27 cellular contexts compared by ENCODE assay signal in genomic region chr11:47278058-47278457, GRCh38.
"Had no signal": no experiment of that assay in that cellular context is flagged by ENCODE, and none has a peak within 500 bp of the region (broad histone marks: within the 10 kb centered on the region; RNA-seq: fewer than 3 reads in every experiment).

No MANE protein-coding gene starts in this region.

- H3K4me1 Mint-ChIP-seq: activated T-helper 17 cell treated with anti-CD3 and anti-CD28 coated beads, Interleukin-2, amount 50 U/mL, for 72 hours had no signal

- H3K27me3 Mint-ChIP-seq: activated CD4-positive, alpha-beta T cell treated with anti-CD3 and anti-CD28 coated beads for 36 hours; activated T-helper 17 cell treated with anti-CD3 and anti-CD28 coated beads, Interleukin-2, amount 50 U/mL, for 72 hours; central memory CD8-positive, alpha-beta T cell; dendritic cell treated with granulocyte-macrophage colony-stimulating factor and Interleukin-4, amounts not matched to agents 40 ng/mL and 50 ng/mL, for 4 days; naive B cell; progenitor cell of endocrine pancreas; stimulated activated naive CD8-positive, alpha-beta T cell treated with anti-CD3 and anti-CD28 coated beads, Interleukin-15, Interleukin-2, amounts not matched to agents 100 ng/mL and 50 ng/mL, for 24 hours had no signal

- ATAC-seq: activated CD4-positive, alpha-beta T cell treated with anti-CD3 and anti-CD28 coated beads for 36 hours; activated T-cell treated with anti-CD3 and anti-CD28 coated beads, Interleukin-2, amount 50 U/mL, for 4 hours; activated T-helper 17 cell treated with anti-CD3 and anti-CD28 coated beads, Interleukin-2, amount 50 U/mL, for 72 hours; foreskin keratinocyte; left lung; stimulated activated effector memory CD8-positive, alpha-beta T cell treated with anti-CD3 and anti-CD28 coated beads, Interleukin-12 subunit alpha, Interleukin-12 subunit beta, amount 100 ng/mL, for 72 hours had no signal

- H3K4me3 Mint-ChIP-seq: activated CD4-positive, alpha-beta T cell treated with anti-CD3 and anti-CD28 coated beads for 36 hours; activated T-cell treated with anti-CD3 and anti-CD28 coated beads, Interleukin-2, amount 50 U/mL, for 4 hours; activated T-helper 17 cell treated with anti-CD3 and anti-CD28 coated beads, Interleukin-2, amount 50 U/mL, for 72 hours; central memory CD8-positive, alpha-beta T cell; dendritic cell treated with granulocyte-macrophage colony-stimulating factor and Interleukin-4, amounts not matched to agents 40 ng/mL and 50 ng/mL, for 4 days; naive B cell; nephron progenitor cell; stimulated activated effector memory CD8-positive, alpha-beta T cell treated with anti-CD3 and anti-CD28 coated beads, Interleukin-12 subunit alpha, Interleukin-12 subunit beta, amount 100 ng/mL, for 72 hours; stimulated activated naive CD8-positive, alpha-beta T cell treated with anti-CD3 and anti-CD28 coated beads, Interleukin-15, Interleukin-2, amounts not matched to agents 100 ng/mL and 50 ng/mL, for 24 hours; T-helper 2 cell treated with Interferon-gamma antibody and Interleukin-4, amounts not matched to agents 5 μg/mL and 100 μg/mL, for 36 hours had no signal

- H3K9me3 ChIP-seq: breast epithelium, left lung, neutrophil, sigmoid colon, thoracic aorta had no signal

- H3K27ac ChIP-seq: breast epithelium, foreskin keratinocyte, neutrophil, thoracic aorta had no signal

- DNase-seq: activated CD4-positive, alpha-beta T cell treated with anti-CD3 and anti-CD28 coated beads for 36 hours; activated CD4-positive, alpha-beta T cell treated with anti-CD3 and anti-CD28 coated beads, Interleukin-2, amount 50 U/mL, for 4 hours; activated CD4-positive, CD25-positive, alpha-beta regulatory T cell; activated CD8-positive, alpha-beta memory T cell treated with anti-CD3 and anti-CD28 coated beads, Interleukin-2, amount 50 U/mL, for 4 hours; activated gamma-delta T cell treated with Interleukin-2 at 50 U/mL for 16 hours; activated naive CD4-positive, alpha-beta T cell treated with anti-CD3 and anti-CD28 coated beads, Interleukin-2, amount 50 U/mL, for 16 hours; activated T-cell treated with anti-CD3 and anti-CD28 coated beads, Interleukin-2, amount 50 U/mL, for 4 hours; foreskin keratinocyte; left lung; naive B cell; nephron progenitor cell; retina; small intestine; stimulated activated CD4-positive, alpha-beta T cell treated with anti-CD3 and anti-CD28 coated beads, Interleukin-4, amount 100 ng/mL, for 24 hours; T-helper 1 cell had no signal

- H3K4me1 ChIP-seq: breast epithelium, foreskin keratinocyte, sigmoid colon had no signal

- H3K4me3 ChIP-seq: breast epithelium, left lung, lung, sigmoid colon, thoracic aorta had no signal

- H3K27me3 ChIP-seq: breast epithelium, foreskin keratinocyte, left lung, neutrophil, sigmoid colon had no signal

- H3K9me3 Mint-ChIP-seq: activated T-cell treated with anti-CD3 and anti-CD28 coated beads, Interleukin-2, amount 50 U/mL, for 4 hours; activated T-helper 17 cell treated with anti-CD3 and anti-CD28 coated beads, Interleukin-2, amount 50 U/mL, for 72 hours; central memory CD8-positive, alpha-beta T cell; dendritic cell treated with granulocyte-macrophage colony-stimulating factor and Interleukin-4, amounts not matched to agents 40 ng/mL and 50 ng/mL, for 4 days; naive B cell; nephron progenitor cell; stimulated activated effector memory CD8-positive, alpha-beta T cell treated with anti-CD3 and anti-CD28 coated beads, Interleukin-12 subunit alpha, Interleukin-12 subunit beta, amount 100 ng/mL, for 72 hours; stimulated activated naive CD8-positive, alpha-beta T cell treated with anti-CD3 and anti-CD28 coated beads, Interleukin-15, Interleukin-2, amounts not matched to agents 100 ng/mL and 50 ng/mL, for 24 hours; T-helper 2 cell treated with Interferon-gamma antibody and Interleukin-4, amounts not matched to agents 5 μg/mL and 100 μg/mL, for 36 hours had no signal

- H3K27ac Mint-ChIP-seq: activated CD4-positive, alpha-beta T cell treated with anti-CD3 and anti-CD28 coated beads for 36 hours; activated T-helper 17 cell treated with anti-CD3 and anti-CD28 coated beads, Interleukin-2, amount 50 U/mL, for 72 hours; dendritic cell treated with granulocyte-macrophage colony-stimulating factor and Interleukin-4, amounts not matched to agents 40 ng/mL and 50 ng/mL, for 4 days; nephron progenitor cell; progenitor cell of endocrine pancreas; stimulated activated effector memory CD8-positive, alpha-beta T cell treated with anti-CD3 and anti-CD28 coated beads, Interleukin-12 subunit alpha, Interleukin-12 subunit beta, amount 100 ng/mL, for 72 hours; stimulated activated naive CD8-positive, alpha-beta T cell treated with anti-CD3 and anti-CD28 coated beads, Interleukin-15, Interleukin-2, amounts not matched to agents 100 ng/mL and 50 ng/mL, for 24 hours; T-helper 2 cell treated with Interferon-gamma antibody and Interleukin-4, amounts not matched to agents 5 μg/mL and 100 μg/mL, for 36 hours had no signal
